ENCODE assay signal across 1 cellular context in the genomic region with DNA sequence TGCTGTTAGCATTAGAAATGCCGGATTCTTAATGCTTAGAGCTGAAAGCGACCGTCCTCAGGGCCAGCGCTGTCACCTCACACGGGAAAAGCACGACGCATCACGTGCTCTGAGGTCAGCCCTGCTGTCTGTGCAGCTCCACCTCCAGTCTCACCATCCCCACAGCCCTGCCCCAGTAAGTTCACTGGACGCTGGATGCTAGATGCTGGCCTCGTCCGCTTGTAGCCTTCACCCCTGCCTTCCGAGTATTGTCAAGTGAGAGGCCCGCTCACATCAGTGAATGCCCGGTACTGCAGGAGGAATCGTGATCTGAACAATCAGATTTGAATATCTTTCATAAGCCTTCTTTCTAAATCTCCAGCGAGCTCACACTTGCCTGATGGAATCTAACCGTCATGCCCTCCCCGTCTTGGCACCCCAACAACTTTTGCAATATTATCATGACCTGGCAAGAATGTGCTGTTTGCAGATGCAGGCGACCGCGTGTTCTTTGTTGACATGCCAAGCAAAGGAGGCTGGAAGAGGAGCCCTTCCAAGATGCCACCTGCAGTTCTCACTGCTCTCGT.
TF ChIP-seq lines count a peak whose summit lies in the region.

No MANE protein-coding gene starts in this region.

TF ChIP-seq in GM23338, 12 proteins besides CTCF, POLR2A, EP300 and RAD21 (continued from another document):
- TF ChIP-seq, protein P1, sequence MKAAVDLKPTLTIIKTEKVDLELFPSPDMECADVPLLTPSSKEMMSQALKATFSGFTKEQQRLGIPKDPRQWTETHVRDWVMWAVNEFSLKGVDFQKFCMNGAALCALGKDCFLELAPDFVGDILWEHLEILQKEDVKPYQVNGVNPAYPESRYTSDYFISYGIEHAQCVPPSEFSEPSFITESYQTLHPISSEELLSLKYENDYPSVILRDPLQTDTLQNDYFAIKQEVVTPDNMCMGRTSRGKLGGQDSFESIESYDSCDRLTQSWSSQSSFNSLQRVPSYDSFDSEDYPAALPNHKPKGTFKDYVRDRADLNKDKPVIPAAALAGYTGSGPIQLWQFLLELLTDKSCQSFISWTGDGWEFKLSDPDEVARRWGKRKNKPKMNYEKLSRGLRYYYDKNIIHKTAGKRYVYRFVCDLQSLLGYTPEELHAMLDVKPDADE (IDR thresholded peaks at IDR 0.05), result no peak
- no peak for TF ChIP-seq JUNB (IDR thresholded peaks at IDR 0.05; ENCODE audit: unreplicated experiment)
- no peak for TF ChIP-seq NANOG (IDR thresholded peaks at IDR 0.05; ENCODE audit: borderline replicate concordance)
